ENCODE assay signal across 21 cellular contexts in the genomic region with DNA sequence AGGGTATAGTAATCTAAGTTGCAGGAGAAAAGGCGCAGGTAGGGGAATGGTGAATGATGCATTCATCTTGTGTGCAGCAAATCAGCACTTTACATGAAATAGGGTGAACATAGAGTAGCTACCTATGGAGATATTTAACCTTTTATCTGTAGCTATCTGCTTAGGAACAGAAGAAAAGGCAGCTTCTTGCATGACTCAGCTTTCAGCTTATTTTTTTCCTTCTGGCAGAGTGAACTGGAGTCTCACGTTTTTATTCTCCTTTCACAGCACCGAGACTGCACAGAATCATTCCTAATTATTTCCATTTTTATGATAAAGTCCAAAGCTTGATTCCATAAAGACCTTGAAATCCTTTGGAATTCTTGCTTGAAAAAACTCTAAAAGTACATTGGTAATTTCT. TPM values are rescaled to one million over a fixed set of nuclear protein-coding genes. Genes with fewer than 3 reads are reported as not detected.
"Had no signal": no experiment of that assay in that cellular context is flagged by ENCODE, and none has a peak within 500 bp of the region (broad histone marks: within the 10 kb centered on the region; RNA-seq: fewer than 3 reads in every experiment).

No MANE protein-coding gene starts in this region.

- H3K4me3 ChIP-seq: adrenal gland, ovary, right lobe of liver, transverse colon had no signal

- DNase-seq: activated CD4-positive, alpha-beta T cell treated with anti-CD3 and anti-CD28 coated beads for 4 hours; activated CD4-positive, alpha-beta T cell treated with anti-CD3 and anti-CD28 coated beads, Interleukin-2, amount 50 U/mL, for 4 hours; activated effector memory CD4-positive, alpha-beta T cell treated with Interleukin-2 at 50 U/mL for 16 hours; activated naive CD4-positive, alpha-beta T cell treated with Interleukin-2 at 50 U/mL for 16 hours; adrenal gland; aorta; brain microvascular endothelial cell; caudate nucleus; erythroblast; head of caudate nucleus; hippocampal formation; kidney; left colon; mammary epithelial cell; naive thymus-derived CD4-positive, alpha-beta T cell; ovary; right lobe of liver; stimulated activated CD4-positive, alpha-beta T cell treated with anti-CD3 and anti-CD28 coated beads, Interleukin-2, amount 100 ng/mL, for 48 hours; stimulated activated naive CD4-positive, alpha-beta T cell treated with Interleukin-2 at 50 U/mL for 16 hours; transverse colon had no signal

- H3K27me3 ChIP-seq: adrenal gland, brain microvascular endothelial cell, ovary, right lobe of liver, transverse colon had no signal

- H3K27ac ChIP-seq: adrenal gland, brain microvascular endothelial cell, ovary, right lobe of liver, transverse colon, VCaP had no signal

- H3K36me3 ChIP-seq: adrenal gland, brain microvascular endothelial cell, ovary, right lobe of liver, transverse colon had no signal

- ATAC-seq: left colon; naive thymus-derived CD4-positive, alpha-beta T cell; right lobe of liver had no signal

- H3K9me3 ChIP-seq: adrenal gland, ovary, right lobe of liver, transverse colon had no signal

RNA-seq across cellular contexts. Expression of gene CLGN, which starts 58.8 kb away (rescaled TPM):
- polyA plus RNA-seq: aorta, mammary epithelial cell had no signal
